ENCODE assay signal across 19 cellular contexts in the genomic region with DNA sequence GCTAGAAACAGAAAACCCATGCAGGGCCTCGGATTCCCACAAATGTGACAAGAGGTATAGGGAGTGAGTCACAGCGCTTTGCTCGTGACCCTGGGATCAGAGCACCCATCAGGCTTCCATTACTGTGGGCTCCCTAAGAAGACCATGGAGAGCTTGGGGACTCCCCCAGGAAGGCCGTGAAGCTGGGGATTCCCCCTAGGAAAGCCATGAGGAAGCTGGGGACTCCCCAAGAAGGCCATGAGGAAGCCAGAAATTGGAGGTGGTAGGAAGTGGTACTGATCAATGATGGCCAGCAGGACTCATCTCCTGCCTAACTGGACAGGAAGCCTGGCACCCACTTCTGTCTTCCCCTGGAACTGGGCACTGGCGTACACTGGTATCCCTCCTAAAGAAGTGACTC. TPM values are rescaled to one million over a fixed set of nuclear protein-coding genes. Genes with fewer than 3 reads are reported as not detected.
DNase-seq lines count a peak whose midpoint lies in the region; ATAC-seq and TF ChIP-seq lines count a peak whose summit lies in the region.
"Had no signal": no experiment of that assay in that cellular context is flagged by ENCODE, and none has a peak within 500 bp of the region (broad histone marks: within the 10 kb centered on the region; RNA-seq: fewer than 3 reads in every experiment).

No MANE protein-coding gene starts in this region.

- H3K36me3 ChIP-seq in WERI-Rb-1: peaks cover 25% of the 10 kb centered on the region
- H3K36me3 ChIP-seq: uterus had no signal

- no peak overlapping the region for H3K4me3 Mint-ChIP-seq in activated T-cell treated with anti-CD3 and anti-CD28 coated beads, Interleukin-2, amount 50 U/mL, for 24 hours
- H3K4me3 Mint-ChIP-seq in T-helper 17 cell: no peak overlapping the region
- H3K4me3 Mint-ChIP-seq: naive B cell had no signal

- peak; percentile 59 for ATAC-seq in GM21619 (IDR thresholded peaks at IDR 0.05; ENCODE audit: unreplicated experiment)
- ATAC-seq in T-helper 17 cell: no peak
- ATAC-seq in stimulated activated naive CD8-positive, alpha-beta T cell treated with anti-CD3 and anti-CD28 coated beads, Interleukin-15, Interleukin-2, amounts not matched to agents 100 U/mL and 50 U/mL, for 24 hours: peak; percentile 59
- ATAC-seq in HG02981 (IDR thresholded peaks at IDR 0.05; ENCODE audit: unreplicated experiment): no peak
- ATAC-seq: gastroesophageal sphincter, pancreas had no signal

- H3K9me3 Mint-ChIP-seq in activated T-cell treated with anti-CD3 and anti-CD28 coated beads, Interleukin-2, amount 50 U/mL, for 24 hours: no peaks in the 10 kb centered on the region
- H3K9me3 Mint-ChIP-seq: naive B cell had no signal

- no peak for TF ChIP-seq CTCF in WERI-Rb-1 (IDR thresholded peaks at IDR 0.05; ENCODE audit: low read depth, low read length)

- no peak overlapping the region for H3K27ac ChIP-seq in WERI-Rb-1
- H3K27ac ChIP-seq: C4-2B, gastroesophageal sphincter, pancreas, sigmoid colon, uterus had no signal

- no peaks in the 10 kb centered on the region for H3K9me3 ChIP-seq in T-helper 17 cell (ENCODE audit: control insufficient read depth, low read length, poor library complexity, severe bottlenecking)
- H3K9me3 ChIP-seq in WERI-Rb-1 (ENCODE audit: severe bottlenecking): no peaks in the 10 kb centered on the region
- H3K9me3 ChIP-seq: gastroesophageal sphincter, pancreas, sigmoid colon, uterus had no signal

- H3K36me3 Mint-ChIP-seq in activated T-cell treated with anti-CD3 and anti-CD28 coated beads, Interleukin-2, amount 50 U/mL, for 24 hours (ENCODE audit: low read depth): peaks cover 76% of the 10 kb centered on the region
- H3K36me3 Mint-ChIP-seq in T-helper 17 cell (ENCODE audit: low read depth): peaks cover 2% of the 10 kb centered on the region

- no peak for DNase-seq in activated T-cell treated with anti-CD3 and anti-CD28 coated beads, Interleukin-2, amount 50 U/mL, for 24 hours
- DNase-seq in activated T-cell treated with anti-CD3 and anti-CD28 coated beads for 4 hours (no peak), T-helper 17 cell (no peak), KG1 (lab: John Stamatoyannopoulos, UW) (no peak), WERI-Rb-1 (no peak)
- no peak for DNase-seq in stimulated activated naive CD8-positive, alpha-beta T cell treated with anti-CD3 and anti-CD28 coated beads, Interleukin-15, Interleukin-2, amounts not matched to agents 100 U/mL and 50 U/mL, for 24 hours
- DNase-seq: DMS153, GDM1, naive B cell, NCI-H1105 treated with DMSO at 0.1 percent for 48 hours, NCI-H526 treated with DMSO at 0.1 percent for 48 hours, pancreas, SHP77 treated with DMSO at 0.1 percent for 48 hours, sigmoid colon, uterus had no signal

- H3K27ac Mint-ChIP-seq in activated T-cell treated with anti-CD3 and anti-CD28 coated beads, Interleukin-2, amount 50 U/mL, for 24 hours: peak overlapping the region; percentile 53
- H3K27ac Mint-ChIP-seq in T-helper 17 cell: peak overlapping the region; percentile 27

- no peaks in the 10 kb centered on the region for H3K27me3 ChIP-seq in WERI-Rb-1 (ENCODE audit: insufficient read depth, low read depth, severe bottlenecking)
- H3K27me3 ChIP-seq: gastroesophageal sphincter, pancreas, sigmoid colon, uterus had no signal

- no peak overlapping the region for H3K4me3 ChIP-seq in WERI-Rb-1 (ENCODE audit: low read depth, low read length)
- H3K4me3 ChIP-seq: gastroesophageal sphincter, pancreas, sigmoid colon, uterus had no signal

- no peaks in the 10 kb centered on the region for H3K27me3 Mint-ChIP-seq in activated T-cell treated with anti-CD3 and anti-CD28 coated beads, Interleukin-2, amount 50 U/mL, for 24 hours
- H3K27me3 Mint-ChIP-seq in T-helper 17 cell: no peaks in the 10 kb centered on the region
- H3K27me3 Mint-ChIP-seq: naive B cell had no signal

- H3K4me1 Mint-ChIP-seq in activated T-cell treated with anti-CD3 and anti-CD28 coated beads, Interleukin-2, amount 50 U/mL, for 24 hours (ENCODE audit: low read depth): peaks cover 23% of the 10 kb centered on the region
- peaks cover 14% of the 10 kb centered on the region for H3K4me1 Mint-ChIP-seq in T-helper 17 cell

RNA-seq across cellular contexts. Expression of gene DCPS, which starts 10.1 kb away (rescaled TPM):
- total RNA-seq in T-helper 17 cell: 10 to 100 TPM; 12.1 to 14.9 TPM

RNA-seq across cellular contexts. Expression of gene TIRAP, which starts 10.8 kb away (rescaled TPM):
- 10 to 100 TPM; 13.1 to 14.1 TPM for total RNA-seq in T-helper 17 cell

RNA-seq across cellular contexts. Expression of gene FOXRED1, which starts 24.8 kb away (rescaled TPM):
- 10 to 100 TPM; 21.7 to 24.9 TPM for total RNA-seq in T-helper 17 cell

RNA-seq across cellular contexts. Expression of gene SRPRA, which starts 25.0 kb away (rescaled TPM):
- total RNA-seq in T-helper 17 cell: 100 to 1,000 TPM; 182 to 192 TPM

Comparison
In these comparisons a context has a peak if more than half of its experiments do, and no peak if none do; other contexts are left out.
1. ATAC-seq: peak in GM21619 (single experiment) and stimulated activated naive CD8-positive, alpha-beta T cell treated with anti-CD3 and anti-CD28 coated beads, Interleukin-15, Interleukin-2, amounts not matched to agents 100 U/mL and 50 U/mL, for 24 hours (single experiment); none in T-helper 17 cell (single experiment) and HG02981 (single experiment).